Comparison of ENCODE assay signal across 1 cellular context in genomic region chr20:45963059-45964011, GRCh38.
A peak's percentile ranks its signal among the peaks of the same experiment; 100 is the strongest.
TF ChIP-seq lines count a peak whose summit lies in the region.

No MANE protein-coding gene starts in this region.

TF ChIP-seq in GM12878, 131 proteins besides CTCF, POLR2A, EP300 and RAD21:
- TF ChIP-seq TCF12 (IDR thresholded peaks at IDR 0.05; ENCODE audit: low read depth, low read length) (0 out of 2 replicates have a peak, but pooled peaks have one; percentile 24), RUNX3 (IDR thresholded peaks at IDR 0.05; ENCODE audit: low read length) (peak; percentile 12; the same call in 1 of the 2 replicates), BACH1 (IDR thresholded peaks at IDR 0.05; ENCODE audit: borderline replicate concordance) (no peak), ZBTB33 (IDR thresholded peaks at IDR 0.05) (0 out of 2 replicates have a peak, but pooled peaks have one; percentile 14), SMC3 (IDR thresholded peaks at IDR 0.05; ENCODE audit: borderline replicate concordance, low read length) (peak; percentile 20; the same call in 1 of the 2 replicates), MEF2B (IDR thresholded peaks at IDR 0.05; ENCODE audit: partially characterized antibody, poor library complexity, severe bottlenecking) (peak; percentile 55)
- TF ChIP-seq, protein P1, sequence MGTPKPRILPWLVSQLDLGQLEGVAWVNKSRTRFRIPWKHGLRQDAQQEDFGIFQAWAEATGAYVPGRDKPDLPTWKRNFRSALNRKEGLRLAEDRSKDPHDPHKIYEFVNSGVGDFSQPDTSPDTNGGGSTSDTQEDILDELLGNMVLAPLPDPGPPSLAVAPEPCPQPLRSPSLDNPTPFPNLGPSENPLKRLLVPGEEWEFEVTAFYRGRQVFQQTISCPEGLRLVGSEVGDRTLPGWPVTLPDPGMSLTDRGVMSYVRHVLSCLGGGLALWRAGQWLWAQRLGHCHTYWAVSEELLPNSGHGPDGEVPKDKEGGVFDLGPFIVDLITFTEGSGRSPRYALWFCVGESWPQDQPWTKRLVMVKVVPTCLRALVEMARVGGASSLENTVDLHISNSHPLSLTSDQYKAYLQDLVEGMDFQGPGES (IDR thresholded peaks at IDR 0.05) = no peak
